Comparison of ENCODE assay signal across 1 cellular context in the genomic region with DNA sequence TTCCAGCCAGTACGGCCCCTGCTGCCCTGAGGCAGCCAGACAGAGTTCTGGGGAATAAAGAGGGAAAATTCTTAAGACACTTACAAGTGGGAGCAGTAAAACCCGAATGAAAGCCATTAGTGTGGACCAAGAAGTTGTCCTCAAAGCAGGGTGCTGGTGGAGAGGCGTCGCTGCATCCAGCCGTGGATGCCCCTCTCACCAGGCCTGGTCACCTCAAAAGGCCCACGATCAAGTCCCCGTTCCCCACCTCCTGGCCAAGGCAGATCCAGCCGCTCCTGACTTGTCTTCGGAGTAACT.
TF ChIP-seq lines count a peak whose summit lies in the region.

No MANE protein-coding gene starts in this region.

TF ChIP-seq in H1, 55 proteins besides CTCF, POLR2A, EP300 and RAD21:
- no peak for TF ChIP-seq SRF (IDR thresholded peaks at IDR 0.05; ENCODE audit: low read depth, low read length)
- no peak for TF ChIP-seq SUZ12 (IDR thresholded peaks at IDR 0.05; ENCODE audit: low read length)
- TF ChIP-seq SP1 (IDR thresholded peaks at IDR 0.05; ENCODE audit: low read depth, low read length), result no peak
- TF ChIP-seq CHD1 (IDR thresholded peaks at IDR 0.05; ENCODE audit: low read depth, low read length), result no peak
- TF ChIP-seq TAF1 (IDR thresholded peaks at IDR 0.05; ENCODE audit: low read depth, low read length), result no peak
- TF ChIP-seq SIN3A (conservative IDR thresholded peaks at IDR 0.05 in 1 of 2, IDR thresholded peaks at IDR 0.05 in 1 of 2; ENCODE audit: low read depth in 1 of 2, low read length in 2 of 2), result no peak
- no peak for TF ChIP-seq SP2 (IDR thresholded peaks at IDR 0.05; ENCODE audit: low read length)
- TF ChIP-seq NRF1 (IDR thresholded peaks at IDR 0.05; ENCODE audit: low read depth, low read length), result no peak
- TF ChIP-seq SIRT6 (IDR thresholded peaks at IDR 0.05; ENCODE audit: low read length), result no peak
- no peak for TF ChIP-seq RXRA (IDR thresholded peaks at IDR 0.05; ENCODE audit: insufficient read depth, low read depth, low read length)
- TF ChIP-seq RNF2 (IDR thresholded peaks at IDR 0.05; ENCODE audit: borderline replicate concordance, low read depth, low read length, missing control alignments, poor library complexity, severe bottlenecking), result no peak
- TF ChIP-seq BCL11A (IDR thresholded peaks at IDR 0.05; ENCODE audit: low read depth in 2 of 2, low read length in 2 of 2), result no peak
- no peak for TF ChIP-seq FOSL1 (IDR thresholded peaks at IDR 0.05; ENCODE audit: insufficient read depth, low read depth, low read length)
- no peak for TF ChIP-seq RFX5 (IDR thresholded peaks at IDR 0.05; ENCODE audit: borderline replicate concordance, low read depth, low read length)
- no peak for TF ChIP-seq GABPA (IDR thresholded peaks at IDR 0.05; ENCODE audit: borderline replicate concordance, insufficient read depth, low read length)
